In the genomic region with DNA sequence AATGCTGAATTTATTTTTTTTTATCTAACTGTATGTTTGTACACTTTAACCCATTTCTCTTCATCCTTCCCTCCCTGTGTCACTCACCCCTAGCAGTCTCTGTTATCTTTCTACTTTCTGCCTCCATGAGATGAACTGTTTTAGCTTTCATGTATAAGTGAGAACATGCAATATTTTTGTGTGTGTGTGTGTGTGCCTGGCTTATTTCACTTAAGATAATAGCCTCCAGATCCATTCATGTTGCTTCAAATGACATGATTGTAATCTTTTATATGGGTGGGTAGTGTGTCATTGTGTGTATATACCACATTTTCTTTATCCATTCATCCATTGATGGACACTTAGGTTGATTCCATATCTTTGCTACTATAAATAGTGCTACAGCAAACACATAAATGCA, we compare ENCODE assay signal across 4 cellular contexts.
"Had no signal": no experiment of that assay in that cellular context is flagged by ENCODE, and none has a peak within 500 bp of the region (broad histone marks: within the 10 kb centered on the region; RNA-seq: fewer than 3 reads in every experiment).

No MANE protein-coding gene starts in this region.

- DNase-seq: KBM-7 had no signal

- ATAC-seq: HepG2, K562 had no signal

- H3K27ac ChIP-seq: HL-60 had no signal

- H3K4me3 ChIP-seq: K562 had no signal
